Comparison of ENCODE assay signal across 8 cellular contexts in genomic region chr4:129093173-129093974, GRCh38. TPM values are rescaled to one million over a fixed set of nuclear protein-coding genes. Genes with fewer than 3 reads are reported as not detected.
A peak's percentile ranks its signal among the peaks of the same experiment; 100 is the strongest.
DNase-seq lines count a peak whose midpoint lies in the region; ATAC-seq, FAIRE-seq and TF ChIP-seq lines count a peak whose summit lies in the region.

Gene SCLT1 (minus strand): TSS chr4:129093539. CDS start chr4:129093103, 436 bp downstream.

- FAIRE-seq in bronchial epithelial cell (lab: Jason Lieb, UNC), result peak; percentile 55

- no peaks in the 10 kb centered on the region for H3K9me3 ChIP-seq in smooth muscle cell (replicated peaks; ENCODE audit: low read depth)

- peak within 1 kb of the TSS; percentile 97 for H3K27ac ChIP-seq in smooth muscle cell (ENCODE audit: low read depth)

- peak within 1 kb of the TSS; percentile 93 for H3K4me3 ChIP-seq in AG04449 (ENCODE audit: low read depth, low read length)
- H3K4me3 ChIP-seq in WI38 (ENCODE audit: low read depth, low read length), result peak within 1 kb of the TSS; percentile 69
- peak within 1 kb of the TSS; percentile 97 for H3K4me3 ChIP-seq in bronchial epithelial cell (ENCODE audit: low read depth, low read length)
- H3K4me3 ChIP-seq in smooth muscle cell, result peak within 1 kb of the TSS; percentile 86

- no peaks in the 10 kb centered on the region for H4K20me1 ChIP-seq in smooth muscle cell (ENCODE audit: low read depth)

- DNase-seq in AG04449 (ENCODE audit: low read depth, low spot score) (peak; percentile 84), NCI-H2227 treated with DMSO at 0.1 percent for 48 hours (lab: John Stamatoyannopoulos, UW) (peak; percentile 88), bronchial epithelial cell (ENCODE audit: low read depth) (peak; percentile 95), iPS-NIHi7 (ENCODE audit: extremely low spot score) (peak; percentile 97), smooth muscle cell (lab: John Stamatoyannopoulos, UW; ENCODE audit: unreplicated experiment) (peak; percentile 89)

- CTCF ChIA-PET in AG04449 (lab: Yijun Ruan, JAX), result interaction anchor here (1.0 to 1.1 kb wide), 2 partner anchors 230 to 639 kb away, joined by 3 to 5 read pairs; no protein-coding TSS in a partner anchor

- no peak for TF ChIP-seq CTCF in AG04449 (IDR thresholded peaks at IDR 0.05; ENCODE audit: insufficient read depth, low read length, missing control alignments)
- TF ChIP-seq CTCF in WI38 (IDR thresholded peaks at IDR 0.05; ENCODE audit: low read depth, low read length), result no peak
- no peak for TF ChIP-seq CTCF in bronchial epithelial cell (IDR thresholded peaks at IDR 0.05; ENCODE audit: insufficient read depth, low read length, severe bottlenecking)
- TF ChIP-seq CTCF in smooth muscle cell (IDR thresholded peaks at IDR 0.05; ENCODE audit: borderline replicate concordance, insufficient read depth, poor library complexity, severe bottlenecking), result no peak

- ATAC-seq in GM18907 (IDR thresholded peaks at IDR 0.05; ENCODE audit: unreplicated experiment) (peak; percentile 97), HG03159 (IDR thresholded peaks at IDR 0.05; ENCODE audit: unreplicated experiment) (peak; percentile 93)

- peaks cover 12% of the 10 kb centered on the region for H3K4me1 ChIP-seq in smooth muscle cell (ENCODE audit: low read depth)

- 2% methylated on average over 58 of the region's 60 CpGs for WGBS in smooth muscle cell (ENCODE audit: low lambda C conversion rate)

- H3K9ac ChIP-seq in smooth muscle cell (ENCODE audit: low read depth), result peak within 1 kb of the TSS; percentile 96

- H3F3A ChIP-seq in smooth muscle cell (ENCODE audit: low read depth), result peaks cover 8% of the 10 kb centered on the region

- peak within 1 kb of the TSS; percentile 98 for H2AFZ ChIP-seq in smooth muscle cell (ENCODE audit: low read depth)

- H3K27me3 ChIP-seq in bronchial epithelial cell (ENCODE audit: control insufficient read depth, insufficient read depth, low read length) (no peaks in the 10 kb centered on the region), smooth muscle cell (ENCODE audit: low read depth) (no peaks in the 10 kb centered on the region)

- POLR2A ChIA-PET in AG04449 (lab: Yijun Ruan, JAX), result interaction anchor here (0.5 to 0.7 kb wide), 3 partner anchors 19 to 168 kb away, joined by 3 to 5 read pairs (median 4); no protein-coding TSS in a partner anchor

- H3K79me2 ChIP-seq in smooth muscle cell (ENCODE audit: low read depth), result peaks cover 43% of the 10 kb centered on the region

- peak within 1 kb of the TSS; percentile 83 for H3K4me2 ChIP-seq in smooth muscle cell

- H3K36me3 ChIP-seq in bronchial epithelial cell (ENCODE audit: control insufficient read depth, insufficient read depth, low read length), result no peaks in the 10 kb centered on the region
- no peaks in the 10 kb centered on the region for H3K36me3 ChIP-seq in smooth muscle cell (ENCODE audit: low read depth)

RNA-seq across cellular contexts. Expression of gene SCLT1, which starts in this region (rescaled TPM):
- 5.3 and 7.3 TPM in 2 replicates for total RNA-seq in bronchial epithelial cell
- total RNA-seq in smooth muscle cell, result 10.2 and 10.4 TPM in 2 replicates
- polyA plus RNA-seq in smooth muscle cell, result 6.8 and 6.9 TPM in 2 replicates

Comparison
In these comparisons a context has a peak if more than half of its experiments do, and no peak if none do; other contexts are left out.
1. Peak in every context shown above with its lines: DNase-seq, ATAC-seq, H3K4me3 ChIP-seq and H3K27ac ChIP-seq.